ENCODE assay signal across 11 cellular contexts in the genomic region with DNA sequence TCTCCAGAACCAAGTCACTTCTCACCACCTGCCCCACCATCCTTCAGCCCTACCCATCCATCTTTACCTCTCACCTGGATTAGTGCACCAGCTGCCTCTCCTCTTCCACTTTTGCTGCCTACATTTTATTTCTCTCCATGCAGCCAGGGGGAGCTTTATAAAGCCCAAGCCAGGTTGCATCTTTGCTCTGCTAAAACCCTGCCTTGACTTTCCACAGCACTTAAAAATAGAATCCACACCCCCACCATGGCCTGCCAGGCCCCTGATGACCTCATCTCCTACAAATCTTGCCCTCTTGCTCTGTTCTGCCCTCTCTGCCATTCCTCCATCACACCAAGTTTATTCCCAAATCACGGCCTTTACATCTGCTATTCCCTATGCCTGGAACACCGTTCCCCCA. TPM values are rescaled to one million over a fixed set of nuclear protein-coding genes. Genes with fewer than 3 reads are reported as not detected.
DNase-seq lines count a peak whose midpoint lies in the region; ATAC-seq and TF ChIP-seq lines count a peak whose summit lies in the region.
"Had no signal": no experiment of that assay in that cellular context is flagged by ENCODE, and none has a peak within 500 bp of the region (broad histone marks: within the 10 kb centered on the region; RNA-seq: fewer than 3 reads in every experiment).

No MANE protein-coding gene starts in this region.

- peaks cover 8% of the 10 kb centered on the region for H3K4me1 Mint-ChIP-seq in T-helper 2 cell treated with Interferon-gamma antibody and Interleukin-4, amounts not matched to agents 5 μg/mL and 100 μg/mL, for 36 hours (ENCODE audit: low read depth)

- peak overlapping the region; percentile 9 for H3K27ac Mint-ChIP-seq in T-helper 2 cell treated with Interferon-gamma antibody and Interleukin-4, amounts not matched to agents 5 μg/mL and 100 μg/mL, for 36 hours
- H3K27ac Mint-ChIP-seq: effector memory CD8-positive, alpha-beta T cell had no signal

- TF ChIP-seq CTCF in GM20000 (IDR thresholded peaks at IDR 0.05; ENCODE audit: extremely low read depth, missing control alignments) (peak; percentile 15), hepatocyte (IDR thresholded peaks at IDR 0.05; ENCODE audit: poor library complexity) (peak; percentile 25)

- no peaks in the 10 kb centered on the region for H3K9me3 ChIP-seq in BLaER1 treated with 17β-estradiol and CSF1 and Interleukin-3, amounts not matched to agents 10 nM and 100 nM (replicated peaks in 1 of 11)
- no peaks in the 10 kb centered on the region for H3K9me3 ChIP-seq in hepatocyte (ENCODE audit: low read depth)
- H3K9me3 ChIP-seq: upper lobe of left lung had no signal

- H2AFZ ChIP-seq in hepatocyte, result no peak overlapping the region

- H3K9me2 ChIP-seq in hepatocyte (replicated peaks; ENCODE audit: insufficient read depth), result no peaks in the 10 kb centered on the region

- no peak overlapping the region for H3K4me3 ChIP-seq in BLaER1 treated with 17β-estradiol and CSF1 and Interleukin-3, amounts not matched to agents 10 nM and 100 nM
- no peak overlapping the region for H3K4me3 ChIP-seq in hepatocyte
- H3K4me3 ChIP-seq: upper lobe of left lung had no signal

- no peaks in the 10 kb centered on the region for H3K27me3 ChIP-seq in BLaER1 treated with 17β-estradiol and CSF1 and Interleukin-3, amounts not matched to agents 10 nM and 100 nM
- H3K27me3 ChIP-seq in hepatocyte, result no peaks in the 10 kb centered on the region
- H3K27me3 ChIP-seq: upper lobe of left lung had no signal

- H3K27ac ChIP-seq in BLaER1 treated with 17β-estradiol and CSF1 and Interleukin-3, amounts not matched to agents 10 nM and 100 nM, result no peak overlapping the region
- H3K27ac ChIP-seq in hepatocyte, result no peak overlapping the region

- H3K79me2 ChIP-seq in hepatocyte, result peaks cover 17% of the 10 kb centered on the region

- peak overlapping the region in 7 of 11 experiments; percentile 4 to 94 (median 38); a peak in 8 of 22 replicates for H3K4me2 ChIP-seq in BLaER1 treated with 17β-estradiol and CSF1 and Interleukin-3, amounts not matched to agents 10 nM and 100 nM
- no peak overlapping the region for H3K4me2 ChIP-seq in hepatocyte

- H3K4me1 ChIP-seq in BLaER1 treated with 17β-estradiol and CSF1 and Interleukin-3, amounts not matched to agents 10 nM and 100 nM, result peaks cover 40 to 71% (median 58%) of the 10 kb centered on the region in 10 experiments
- H3K4me1 ChIP-seq in hepatocyte (ENCODE audit: insufficient read depth), result peaks cover 5% of the 10 kb centered on the region

- H3K27me3 Mint-ChIP-seq in T-helper 2 cell treated with Interferon-gamma antibody and Interleukin-4, amounts not matched to agents 5 μg/mL and 100 μg/mL, for 36 hours (ENCODE audit: low read depth), result no peaks in the 10 kb centered on the region
- H3K27me3 Mint-ChIP-seq: effector memory CD8-positive, alpha-beta T cell had no signal

- no peak for DNase-seq in GM20000 (ENCODE audit: low spot score)
- no peak for DNase-seq in T-helper 2 cell treated with Interferon-gamma antibody and Interleukin-4, amounts not matched to agents 5 μg/mL and 100 μg/mL, for 36 hours (ENCODE audit: low spot score)
- DNase-seq in hepatocyte (ENCODE audit: low spot score), result no peak
- no peak for DNase-seq in NCI-H2227 (lab: John Stamatoyannopoulos, UW; ENCODE audit: unreplicated experiment)
- no peak for DNase-seq in kidney glomerular epithelial cell (lab: John Stamatoyannopoulos, UW)
- DNase-seq in NCI-H1694 treated with DMSO at 0.1 percent for 48 hours (lab: John Stamatoyannopoulos, UW), result no peak
- DNase-seq: effector memory CD8-positive, alpha-beta T cell; upper lobe of left lung had no signal

- no peaks in the 10 kb centered on the region for H3K9me3 Mint-ChIP-seq in T-helper 2 cell treated with Interferon-gamma antibody and Interleukin-4, amounts not matched to agents 5 μg/mL and 100 μg/mL, for 36 hours
- H3K9me3 Mint-ChIP-seq: effector memory CD8-positive, alpha-beta T cell had no signal

- H3K36me3 ChIP-seq in BLaER1 treated with 17β-estradiol and CSF1 and Interleukin-3, amounts not matched to agents 10 nM and 100 nM, result no peaks in the 10 kb centered on the region
- H3K36me3 ChIP-seq in hepatocyte (replicated peaks; ENCODE audit: insufficient read depth, low read depth), result no peaks in the 10 kb centered on the region

- peaks cover 0 to 26% (median 0%) of the 10 kb centered on the region in 11 experiments; a peak in 6 of 22 replicates for H4K20me1 ChIP-seq in BLaER1 treated with 17β-estradiol and CSF1 and Interleukin-3, amounts not matched to agents 10 nM and 100 nM
- no peaks in the 10 kb centered on the region for H4K20me1 ChIP-seq in hepatocyte (ENCODE audit: insufficient read depth, poor library complexity, severe bottlenecking)

- ATAC-seq in GM21723 (IDR thresholded peaks at IDR 0.05; ENCODE audit: unreplicated experiment), result no peak
- ATAC-seq: effector memory CD8-positive, alpha-beta T cell had no signal

- 85% methylated on average over 2 of the region's 2 CpGs for WGBS in hepatocyte (ENCODE audit: low lambda C conversion rate, missing lambda C conversion rate)

- H3K4me3 Mint-ChIP-seq in T-helper 2 cell treated with Interferon-gamma antibody and Interleukin-4, amounts not matched to agents 5 μg/mL and 100 μg/mL, for 36 hours, result peak overlapping the region; percentile 2

- peak overlapping the region in 2 of 11 experiments; percentile 6 to 18; a peak in 1 of 22 replicates for H3K9ac ChIP-seq in BLaER1 treated with 17β-estradiol and CSF1 and Interleukin-3, amounts not matched to agents 10 nM and 100 nM

- no peaks in the 10 kb centered on the region for H3K36me3 Mint-ChIP-seq in T-helper 2 cell treated with Interferon-gamma antibody and Interleukin-4, amounts not matched to agents 5 μg/mL and 100 μg/mL, for 36 hours (ENCODE audit: low read depth)

RNA-seq across cellular contexts. Expression of gene HOOK2, which starts 1.8 kb away (rescaled TPM):
- total RNA-seq in hepatocyte, result 44.3 and 70.5 TPM in 2 replicates
- polyA plus RNA-seq in hepatocyte, result 113 and 128 TPM in 2 replicates

RNA-seq across cellular contexts. Expression of gene JUNB, which starts 17.7 kb away (rescaled TPM):
- 343 and 399 TPM in 2 replicates for total RNA-seq in hepatocyte
- 539 and 633 TPM in 2 replicates for polyA plus RNA-seq in hepatocyte

RNA-seq across cellular contexts. Expression of gene BEST2, which starts 22.0 kb away (rescaled TPM):
- total RNA-seq in hepatocyte, result not detected in 2 replicates
- not detected in 2 replicates for polyA plus RNA-seq in hepatocyte
- total RNA-seq: renal cortical epithelial cell had no signal

RNA-seq across cellular contexts. Expression of gene PRDX2, which starts 28.0 kb away (rescaled TPM):
- total RNA-seq in hepatocyte, result 497 and 589 TPM in 2 replicates
- 581 and 582 TPM in 2 replicates for polyA plus RNA-seq in hepatocyte

RNA-seq across cellular contexts. Expression of gene THSD8, which starts 28.3 kb away (rescaled TPM):
- total RNA-seq in hepatocyte, result not detected in 2 replicates
- 5.1 and 5.7 TPM in 2 replicates for polyA plus RNA-seq in hepatocyte
- total RNA-seq: renal cortical epithelial cell had no signal
